ENCODE assay signal across 14 cellular contexts in the genomic region with DNA sequence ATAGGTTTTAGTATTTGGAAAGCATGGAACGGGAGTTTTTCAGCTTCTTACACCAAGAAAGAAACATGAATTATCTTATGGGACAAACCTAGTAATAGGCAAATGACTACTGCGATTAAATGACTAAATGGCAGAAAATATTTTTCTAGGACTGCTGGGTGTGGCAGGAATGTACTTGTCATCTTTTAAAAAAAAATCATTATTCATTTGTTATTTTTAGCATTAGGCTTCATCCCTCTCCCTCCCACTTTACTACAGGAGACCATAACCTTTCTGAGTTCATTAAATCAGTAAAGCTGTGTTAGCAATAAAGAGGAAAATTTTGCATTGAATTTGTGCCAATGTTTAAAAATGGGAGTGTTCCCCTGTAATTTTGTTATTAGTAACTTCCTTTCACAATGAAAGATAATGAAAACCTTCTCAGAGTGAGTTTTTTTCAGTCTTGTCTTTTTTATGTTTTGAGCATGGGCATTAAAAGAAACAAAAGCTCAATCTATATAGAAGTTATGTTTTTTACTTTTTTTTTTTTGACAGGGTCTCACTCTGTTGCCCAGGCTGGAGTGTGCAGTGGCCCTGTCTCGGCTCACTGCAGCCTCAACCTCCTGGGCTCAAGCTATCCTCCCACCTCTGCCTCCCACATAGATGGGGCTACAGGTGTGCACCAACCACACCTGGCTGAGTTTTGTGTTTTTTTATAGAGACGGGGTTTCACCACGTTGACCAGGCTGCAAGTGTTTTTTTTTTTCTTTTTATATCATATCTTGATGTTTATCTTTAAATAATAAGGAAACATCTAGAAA.
DNase-seq lines count a peak whose midpoint lies in the region; ATAC-seq and TF ChIP-seq lines count a peak whose summit lies in the region.
"Had no signal": no experiment of that assay in that cellular context is flagged by ENCODE, and none has a peak within 500 bp of the region (broad histone marks: within the 10 kb centered on the region; RNA-seq: fewer than 3 reads in every experiment).

No MANE protein-coding gene starts in this region.

- peaks cover 45% of the 10 kb centered on the region for H3K4me1 Mint-ChIP-seq in osteocyte (ENCODE audit: unreplicated experiment)

- no peaks in the 10 kb centered on the region for H3K27me3 Mint-ChIP-seq in osteocyte (ENCODE audit: unreplicated experiment)

- H3K9me3 Mint-ChIP-seq in osteocyte (ENCODE audit: unreplicated experiment): no peaks in the 10 kb centered on the region
- H3K9me3 Mint-ChIP-seq: neural crest cell had no signal

- no peaks in the 10 kb centered on the region for H3K4me1 ChIP-seq in body of pancreas

- 60 to 65% methylated on average over 5 of the region's 5 CpGs for WGBS in body of pancreas, 2 donors

- H3K36me3 Mint-ChIP-seq in osteocyte (ENCODE audit: unreplicated experiment): no peaks in the 10 kb centered on the region

- H3K27ac ChIP-seq in body of pancreas: no peak overlapping the region
- H3K27ac ChIP-seq: tibial nerve had no signal

- no peak overlapping the region for H3K4me3 ChIP-seq in astrocyte of the spinal cord (ENCODE audit: low read depth, low read length)
- H3K4me3 ChIP-seq in body of pancreas: no peak overlapping the region
- H3K4me3 ChIP-seq: tibial nerve had no signal

- H3K9me3 ChIP-seq in body of pancreas: no peaks in the 10 kb centered on the region
- H3K9me3 ChIP-seq: tibial nerve had no signal

- H3K27me3 ChIP-seq in body of pancreas: no peaks in the 10 kb centered on the region
- H3K27me3 ChIP-seq: tibial nerve had no signal

- TF ChIP-seq POLR2A in body of pancreas (IDR thresholded peaks at IDR 0.05): no peak

- peak overlapping the region; percentile 73 for H3K27ac Mint-ChIP-seq in osteocyte (ENCODE audit: unreplicated experiment)

- TF ChIP-seq CTCF in astrocyte of the spinal cord (IDR thresholded peaks at IDR 0.05; ENCODE audit: low read depth, low read length) (no peak), osteocyte (IDR thresholded peaks at IDR 0.05) (no peak), body of pancreas (IDR thresholded peaks at IDR 0.05) (no peak)

- in situ Hi-C loops in astrocyte of the spinal cord (cut with HindIII; ENCODE audit: low sequenced_read_pairs): no loop called here

- H3K36me3 ChIP-seq in body of pancreas (replicated peaks in 1 of 2; ENCODE audit: insufficient read depth in 1 of 2, low read depth in 2 of 2): no peaks in the 10 kb centered on the region
- H3K36me3 ChIP-seq: tibial nerve had no signal

- intact Hi-C loops in body of pancreas (cut with DNase I): no loop called here

- no peak for DNase-seq in activated CD4-positive, CD25-positive, alpha-beta regulatory T cell treated with anti-CD3 and anti-CD28 coated beads, Interleukin-2, amount 50 U/mL, for 72 hours
- peak; percentile 11 for DNase-seq in astrocyte of the spinal cord (ENCODE audit: low read depth, low spot score)
- no peak for DNase-seq in osteocyte (ENCODE audit: extremely low spot score, unreplicated experiment)
- DNase-seq in body of pancreas: no peak
- DNase-seq: activated CD4-positive, alpha-beta T cell treated with anti-CD3 and anti-CD28 coated beads for 4 hours; GF-D8; stimulated activated CD4-positive, alpha-beta T cell treated with anti-CD3 and anti-CD28 coated beads, Interleukin-4, amount 100 ng/mL, for 1 hour had no signal

- no peak overlapping the region for H3K4me3 Mint-ChIP-seq in osteocyte (ENCODE audit: unreplicated experiment)
- H3K4me3 Mint-ChIP-seq: brain, neural crest cell had no signal

- peak; percentile 15 to 52 for ATAC-seq in activated CD4-positive, CD25-positive, alpha-beta regulatory T cell treated with anti-CD3 and anti-CD28 coated beads, Interleukin-2, amount 50 U/mL, for 24 hours
- ATAC-seq in HG02885 (IDR thresholded peaks at IDR 0.05; ENCODE audit: poor library complexity, unreplicated experiment) (peak; percentile 49), GM19395 (IDR thresholded peaks at IDR 0.05; ENCODE audit: unreplicated experiment) (no peak), HG03039 (IDR thresholded peaks at IDR 0.05; ENCODE audit: unreplicated experiment) (no peak), body of pancreas (no peak)

Comparison
In these comparisons a context has a peak if more than half of its experiments do, and no peak if none do; other contexts are left out.
1. ATAC-seq: peak in activated CD4-positive, CD25-positive, alpha-beta regulatory T cell treated with anti-CD3 and anti-CD28 coated beads, Interleukin-2, amount 50 U/mL, for 24 hours (2 of 2) and HG02885 (single experiment); none in GM19395 (single experiment), HG03039 (single experiment) and body of pancreas (single experiment).